In genomic region chr4:15681067-15681371, GRCh38 we compare ENCODE assay signal across 8 cellular contexts. TPM values are rescaled to one million over a fixed set of nuclear protein-coding genes. Genes with fewer than 3 reads are reported as not detected.
DNase-seq lines count a peak whose midpoint lies in the region; ATAC-seq and TF ChIP-seq lines count a peak whose summit lies in the region.

No MANE protein-coding gene starts in this region.

- H3K27me3 Mint-ChIP-seq in T-cell = no peaks in the 10 kb centered on the region

- no peaks in the 10 kb centered on the region for H3K9me3 Mint-ChIP-seq in T-cell

- ATAC-seq in T-cell (replicated peaks in 1 of 4) (no peak), HG02588 (IDR thresholded peaks at IDR 0.05; ENCODE audit: unreplicated experiment) (no peak)

- no peak for DNase-seq in GM12864 (ENCODE audit: low read depth)
- no peak for DNase-seq in T-cell
- no peak for DNase-seq in fibroblast of villous mesenchyme (ENCODE audit: low read depth)
- DNase-seq in retinal pigment epithelial cell (ENCODE audit: low read depth) = no peak
- DNase-seq in dedifferentiated amniotic fluid mesenchymal stem cell (ENCODE audit: extremely low spot score) = no peak
- no peak for DNase-seq in RPMI8226
- no peak for DNase-seq in globus pallidus (ENCODE audit: low spot score)

- peak overlapping the region; percentile 97 to 100 (median 98) for H3K4me3 Mint-ChIP-seq in T-cell

- H3K4me3 ChIP-seq in GM12864 (ENCODE audit: low read depth, low read length) (peak overlapping the region; percentile 61), fibroblast of villous mesenchyme (ENCODE audit: low read depth, low read length) (peak overlapping the region; percentile 78), retinal pigment epithelial cell (ENCODE audit: low read length) (peak overlapping the region; percentile 90)

- peaks cover 10% of the 10 kb centered on the region for H3K36me3 Mint-ChIP-seq in T-cell

- POLR2A ChIA-PET in T-cell (lab: Charles Lee) = interaction anchor here in 1 of 2 donors (0.7 kb wide), 1 partner anchor 75 kb away, joined by 4 read pairs; no protein-coding TSS in a partner anchor

- no peak overlapping the region for H3K27ac Mint-ChIP-seq in T-cell

- TF ChIP-seq CTCF in GM12864 (IDR thresholded peaks at IDR 0.05; ENCODE audit: low read depth, low read length, missing control alignments) = no peak
- no peak for TF ChIP-seq CTCF in fibroblast of villous mesenchyme (IDR thresholded peaks at IDR 0.05; ENCODE audit: insufficient read depth, low read depth, low read length)
- TF ChIP-seq CTCF in retinal pigment epithelial cell (conservative IDR thresholded peaks at IDR 0.05; ENCODE audit: low read depth, low read length) = no peak

- CTCF ChIA-PET in T-cell (lab: Charles Lee) = interaction anchor here in 1 of 2 donors (1.0 to 1.3 kb wide), 2 partner anchors 25 to 75 kb away, joined by 3 read pairs; partner anchors contain the start of gene FBXL5

- peaks cover 35 to 40% (median 36%) of the 10 kb centered on the region in 3 donors for H3K4me1 Mint-ChIP-seq in T-cell

RNA-seq across cellular contexts. Expression of gene FAM200B, which starts 0.6 kb away (rescaled TPM):
- total RNA-seq in T-cell = 10 to 100 TPM; 19.1 to 29.4 (median 20.7) TPM
- 28.1 and 29.6 TPM in 2 replicates for total RNA-seq in fibroblast of villous mesenchyme

RNA-seq across cellular contexts. Expression of gene BST1, which starts 21.8 kb away (rescaled TPM):
- total RNA-seq in T-cell (under 1 TPM in 4 of 5 donors, not detected in 1; 0.28 to 0.55 (median 0.46) TPM), fibroblast of villous mesenchyme (19.9 and 37.7 TPM in 2 replicates)

RNA-seq across cellular contexts. Expression of gene FBXL5, which starts 25.9 kb away (rescaled TPM):
- total RNA-seq in T-cell = 10 to 100 TPM; 40.2 to 64.6 (median 45.0) TPM
- total RNA-seq in fibroblast of villous mesenchyme = 88.9 and 157 TPM in 2 replicates

Comparison
In these comparisons a context has a peak if more than half of its experiments do, and no peak if none do; other contexts are left out.
1. RNA of gene BST1, which starts 21.8 kb away (total RNA-seq): 19.9 to 37.7 TPM in fibroblast of villous mesenchyme; 0.28 to 0.55 TPM in T-cell; every median in the first group is over 10 times any median in the second.
2. Peak in every context shown above with its lines, with median percentiles within 50 percentile points of each other: H3K4me3 ChIP-seq.